ENCODE assay signal across 20 cellular contexts in the genomic region with DNA sequence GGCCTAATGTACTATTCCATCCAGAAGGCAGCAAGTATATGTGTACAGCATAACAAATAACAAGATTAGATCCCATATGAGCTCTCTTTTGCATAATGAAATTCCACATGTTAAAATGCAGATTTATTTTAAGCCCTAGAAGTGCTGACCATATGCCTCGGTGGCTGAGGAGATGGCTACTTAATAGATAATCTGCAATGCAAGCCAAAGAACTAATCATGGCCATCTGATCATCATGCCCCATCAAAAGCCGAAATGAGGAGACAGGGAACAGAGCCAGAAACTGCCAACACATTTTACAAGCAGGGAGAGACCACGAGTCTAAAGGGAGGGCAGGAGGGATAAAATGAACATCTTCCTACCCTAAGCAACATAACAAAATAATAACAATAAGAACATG.
DNase-seq lines count a peak whose midpoint lies in the region; ATAC-seq, FAIRE-seq and TF ChIP-seq lines count a peak whose summit lies in the region.
"Had no signal": no experiment of that assay in that cellular context is flagged by ENCODE, and none has a peak within 500 bp of the region (broad histone marks: within the 10 kb centered on the region; RNA-seq: fewer than 3 reads in every experiment).

No MANE protein-coding gene starts in this region.

- H3K36me3 Mint-ChIP-seq in naive thymus-derived CD4-positive, alpha-beta T cell = no peaks in the 10 kb centered on the region
- no peaks in the 10 kb centered on the region for H3K36me3 Mint-ChIP-seq in natural killer cell treated with Interleukin-12 subunit alpha and Interleukin-12 subunit beta and Interleukin-15 and Interleukin-18, amount 100 ng/mL, for 72 hours
- H3K36me3 Mint-ChIP-seq: CD8-positive, alpha-beta memory T cell had no signal

- no peaks in the 10 kb centered on the region for H3K4me1 Mint-ChIP-seq in naive thymus-derived CD4-positive, alpha-beta T cell
- H3K4me1 Mint-ChIP-seq in natural killer cell treated with Interleukin-12 subunit alpha and Interleukin-12 subunit beta and Interleukin-15 and Interleukin-18, amount 100 ng/mL, for 72 hours (ENCODE audit: low read depth in 2 of 2) = no peaks in the 10 kb centered on the region
- H3K4me1 Mint-ChIP-seq: CD8-positive, alpha-beta memory T cell; GM23338 had no signal

- no peak overlapping the region for H3K4me3 Mint-ChIP-seq in naive thymus-derived CD4-positive, alpha-beta T cell
- H3K4me3 Mint-ChIP-seq in natural killer cell treated with Interleukin-12 subunit alpha and Interleukin-12 subunit beta and Interleukin-15 and Interleukin-18, amount 100 ng/mL, for 72 hours = no peak overlapping the region
- H3K4me3 Mint-ChIP-seq: CD8-positive, alpha-beta memory T cell; GM23338 had no signal

- no peaks in the 10 kb centered on the region for H3K4me1 ChIP-seq in naive thymus-derived CD4-positive, alpha-beta T cell (ENCODE audit: control insufficient read depth in 2 of 2, insufficient read depth in 2 of 2, low read length in 2 of 2)
- peaks cover 8% of the 10 kb centered on the region for H3K4me1 ChIP-seq in vagina
- no peaks in the 10 kb centered on the region for H3K4me1 ChIP-seq in ovary (ENCODE audit: insufficient read depth)
- H3K4me1 ChIP-seq: BLaER1, Caco-2 had no signal

- 78 to 80% (median 79%) methylated on average over 3 of the region's 3 CpGs for WGBS in ovary, 3 donors

- FAIRE-seq in D721Med (lab: Jason Lieb, UNC) = peak; percentile 32
- FAIRE-seq: GM12892 had no signal

- no peak for ATAC-seq in naive thymus-derived CD4-positive, alpha-beta T cell
- no peak for ATAC-seq in natural killer cell treated with Interleukin-12 subunit alpha and Interleukin-12 subunit beta and Interleukin-15 and Interleukin-18, amount 100 ng/mL, for 72 hours
- ATAC-seq: GM23338 had no signal

- no peak overlapping the region for H3K27ac Mint-ChIP-seq in naive thymus-derived CD4-positive, alpha-beta T cell
- H3K27ac Mint-ChIP-seq in natural killer cell treated with Interleukin-12 subunit alpha and Interleukin-12 subunit beta and Interleukin-15 and Interleukin-18, amount 100 ng/mL, for 72 hours = no peak overlapping the region
- H3K27ac Mint-ChIP-seq: CD8-positive, alpha-beta memory T cell; GM23338 had no signal

- H3K9me3 ChIP-seq in WERI-Rb-1 (ENCODE audit: severe bottlenecking) (no peaks in the 10 kb centered on the region), vagina (no peaks in the 10 kb centered on the region), ovary (no peaks in the 10 kb centered on the region)
- H3K9me3 ChIP-seq in naive thymus-derived CD4-positive, alpha-beta T cell (ENCODE audit: control insufficient read depth in 2 of 3, low read length in 3 of 3) = no peaks in the 10 kb centered on the region
- H3K9me3 ChIP-seq: BLaER1, Caco-2 had no signal

- DNase-seq in D721Med (ENCODE audit: insufficient read length, low spot score) (no peak), NCI-H524 treated with DMSO at 0.1 percent for 48 hours (lab: John Stamatoyannopoulos, UW) (peak; percentile 97), WERI-Rb-1 (peak; percentile 21), fibroblast of mammary gland (ENCODE audit: low read depth) (peak; percentile 3), vagina (ENCODE audit: extremely low spot score in 2 of 2) (no peak), ovary (no peak)
- DNase-seq in naive thymus-derived CD4-positive, alpha-beta T cell = no peak
- no peak for DNase-seq in natural killer cell treated with Interleukin-12 subunit alpha and Interleukin-12 subunit beta and Interleukin-15 and Interleukin-18, amount 100 ng/mL, for 72 hours (ENCODE audit: low spot score)
- DNase-seq: 8988T; AML-193; Caco-2; CD8-positive, alpha-beta memory T cell; DMS153; DMS79 treated with DMSO at 0.1 percent for 48 hours; EL; GDM1; H7 had no signal

- H3K36me3 ChIP-seq in WERI-Rb-1 (no peaks in the 10 kb centered on the region), vagina (no peaks in the 10 kb centered on the region), ovary (no peaks in the 10 kb centered on the region)
- no peaks in the 10 kb centered on the region for H3K36me3 ChIP-seq in naive thymus-derived CD4-positive, alpha-beta T cell (ENCODE audit: control insufficient read depth in 2 of 3, insufficient read depth in 3 of 3, low read length in 3 of 3)
- H3K36me3 ChIP-seq: BLaER1 had no signal

- POLR2A ChIA-PET in naive thymus-derived CD4-positive, alpha-beta T cell (lab: Charles Lee) = no interaction called here

- H3K27me3 Mint-ChIP-seq in naive thymus-derived CD4-positive, alpha-beta T cell = no peaks in the 10 kb centered on the region
- no peaks in the 10 kb centered on the region for H3K27me3 Mint-ChIP-seq in natural killer cell treated with Interleukin-12 subunit alpha and Interleukin-12 subunit beta and Interleukin-15 and Interleukin-18, amount 100 ng/mL, for 72 hours
- H3K27me3 Mint-ChIP-seq: CD8-positive, alpha-beta memory T cell had no signal

- TF ChIP-seq POLR2A in vagina (IDR thresholded peaks at IDR 0.05) (no peak), ovary (IDR thresholded peaks at IDR 0.05) (no peak)

- H3K27me3 ChIP-seq in WERI-Rb-1 (ENCODE audit: insufficient read depth, low read depth, severe bottlenecking) = no peaks in the 10 kb centered on the region
- H3K27me3 ChIP-seq in naive thymus-derived CD4-positive, alpha-beta T cell (ENCODE audit: control insufficient read depth in 2 of 2, insufficient read depth in 2 of 2, low read length in 2 of 2) = no peaks in the 10 kb centered on the region
- no peaks in the 10 kb centered on the region for H3K27me3 ChIP-seq in vagina
- H3K27me3 ChIP-seq in ovary = no peaks in the 10 kb centered on the region
- H3K27me3 ChIP-seq: BLaER1 had no signal

- TF ChIP-seq CTCF in D721Med (IDR thresholded peaks at IDR 0.05; ENCODE audit: insufficient read depth, missing control alignments) (no peak), WERI-Rb-1 (IDR thresholded peaks at IDR 0.05; ENCODE audit: low read depth, low read length) (no peak), fibroblast of mammary gland (conservative IDR thresholded peaks at IDR 0.05; ENCODE audit: control insufficient read depth, insufficient read depth, low read depth, low read length) (no peak), vagina (IDR thresholded peaks at IDR 0.05) (no peak), ovary (IDR thresholded peaks at IDR 0.05) (no peak)

- H3K27ac ChIP-seq in WERI-Rb-1 = no peak overlapping the region
- H3K27ac ChIP-seq in naive thymus-derived CD4-positive, alpha-beta T cell (ENCODE audit: low read depth, low read length) = no peak overlapping the region
- H3K27ac ChIP-seq in vagina = no peak overlapping the region
- H3K27ac ChIP-seq in ovary = no peak overlapping the region
- H3K27ac ChIP-seq: BLaER1 had no signal

- H3K4me3 ChIP-seq in WERI-Rb-1 (ENCODE audit: low read depth, low read length) (no peak overlapping the region), fibroblast of mammary gland (ENCODE audit: control insufficient read depth, low read depth, low read length) (no peak overlapping the region), vagina (no peak overlapping the region), ovary (no peak overlapping the region)
- H3K4me3 ChIP-seq in naive thymus-derived CD4-positive, alpha-beta T cell (ENCODE audit: low read length) = no peak overlapping the region
- H3K4me3 ChIP-seq: BLaER1, GM23338 had no signal

- CTCF ChIA-PET in naive thymus-derived CD4-positive, alpha-beta T cell (lab: Charles Lee) = no interaction called here

- intact Hi-C loops in naive thymus-derived CD4-positive, alpha-beta T cell (cut with micrococcal nuclease) = no loop called here
- intact Hi-C loops in vagina (cut with DNase I) = no loop called here
- intact Hi-C loops in ovary (cut with DNase I) = no loop called here

- no peak for TF ChIP-seq EP300 in ovary (IDR thresholded peaks at IDR 0.05)

- peaks cover 0 to 7% (median 0%) of the 10 kb centered on the region in 11 donors for H3K9me3 Mint-ChIP-seq in naive thymus-derived CD4-positive, alpha-beta T cell
- H3K9me3 Mint-ChIP-seq in natural killer cell treated with Interleukin-12 subunit alpha and Interleukin-12 subunit beta and Interleukin-15 and Interleukin-18, amount 100 ng/mL, for 72 hours = peaks cover 7% of the 10 kb centered on the region

Comparison
In these comparisons a context has a peak if more than half of its experiments do, and no peak if none do; other contexts are left out.
1. DNase-seq: peak in NCI-H524 treated with DMSO at 0.1 percent for 48 hours (single experiment), WERI-Rb-1 (single experiment) and fibroblast of mammary gland (single experiment); none in D721Med (single experiment), naive thymus-derived CD4-positive, alpha-beta T cell (0 of 9), natural killer cell treated with Interleukin-12 subunit alpha and Interleukin-12 subunit beta and Interleukin-15 and Interleukin-18, amount 100 ng/mL, for 72 hours (single experiment), vagina (0 of 2) and ovary (0 of 5).